In genomic region chr2:137405496-137405895, GRCh38 we compare ENCODE assay signal across 8 cellular contexts.
"Had no signal": no experiment of that assay in that cellular context is flagged by ENCODE, and none has a peak within 500 bp of the region (broad histone marks: within the 10 kb centered on the region; RNA-seq: fewer than 3 reads in every experiment).

No MANE protein-coding gene starts in this region.

- H2AFZ ChIP-seq: GM23248 had no signal

- H3K9ac ChIP-seq: GM23248 had no signal

- DNase-seq: GM23248, GOT3, H9, HCEC 1CT, KBM-7 had no signal

- FAIRE-seq: H54, HepG2 had no signal

- ATAC-seq: HepG2 had no signal

- H3K27ac ChIP-seq: GM23248, HL-60 had no signal

- H3K4me3 ChIP-seq: GM23248 had no signal
